ENCODE assay signal across 1 cellular context in genomic region chr20:63013207-63013606, GRCh38.
TF ChIP-seq lines count a peak whose summit lies in the region.

No MANE protein-coding gene starts in this region.

TF ChIP-seq in H1, 55 proteins besides CTCF, POLR2A, EP300 and RAD21:
- TF ChIP-seq KDM1A (IDR thresholded peaks at IDR 0.05; ENCODE audit: borderline replicate concordance, low read length) (peak; percentile 54; the same call in 1 of the 2 replicates), CBX8 (IDR thresholded peaks at IDR 0.05; ENCODE audit: borderline replicate concordance, low read depth, low read length) (no peak)
TF ChIP-seq in H1: peak in this region for 1.
